8 cellular contexts compared by ENCODE assay signal in genomic region chr1:205775717-205776056, GRCh38. TPM values are rescaled to one million over a fixed set of nuclear protein-coding genes. Genes with fewer than 3 reads are reported as not detected.
DNase-seq lines count a peak whose midpoint lies in the region; ATAC-seq and TF ChIP-seq lines count a peak whose summit lies in the region.

No MANE protein-coding gene starts in this region.

- H3K27me3 Mint-ChIP-seq in H9 (ENCODE audit: low read depth): peaks cover 63% of the 10 kb centered on the region

- ATAC-seq in sciatic nerve: peak; percentile 86

- no peak overlapping the region for H4K8ac ChIP-seq in H9 (replicated peaks; ENCODE audit: insufficient read length, low read depth, low read length)

- no peaks in the 10 kb centered on the region for H4K20me1 ChIP-seq in H9 (ENCODE audit: control insufficient read depth, insufficient read depth, insufficient read length)

- peak overlapping the region; percentile 70 for H3K4me3 ChIP-seq in WERI-Rb-1 (ENCODE audit: low read depth, low read length)

- H3K4me1 ChIP-seq in H9 (ENCODE audit: insufficient read depth, low read length): no peaks in the 10 kb centered on the region

- H2BK20ac ChIP-seq in H9 (ENCODE audit: low read depth, low read length, poor library complexity, severe bottlenecking): no peak overlapping the region

- no peak overlapping the region for H2BK15ac ChIP-seq in H9 (ENCODE audit: low read depth, low read length)

- in situ Hi-C loops in GM13977 (cut with MboI; ENCODE audit: low pct_unique_long_range_greater_than_20kb, low sequenced_read_pairs, unreplicated experiment): loop anchor here (25.0 kb wide), 1 partner anchor 337 kb away; the partner anchor contains the start of gene AVPR1B

- no peak overlapping the region for H2BK12ac ChIP-seq in H9 (ENCODE audit: insufficient read length, low read depth, low read length)

- H3K27me3 ChIP-seq in H9 (ENCODE audit: insufficient read depth, low read length): peaks cover 3% of the 10 kb centered on the region; the same call in 1 of the 2 replicates
- H3K27me3 ChIP-seq in WERI-Rb-1 (ENCODE audit: insufficient read depth, low read depth, severe bottlenecking): no peaks in the 10 kb centered on the region

- no peak overlapping the region for H3K27ac Mint-ChIP-seq in H9

- no peak overlapping the region for H4K5ac ChIP-seq in H9 (ENCODE audit: insufficient read length, low read depth, low read length)

- no peak overlapping the region for H3K4ac ChIP-seq in H9 (ENCODE audit: low read depth, low read length)

- peaks cover 11 to 15% of the 10 kb centered on the region in 2 experiments for H3K4me1 Mint-ChIP-seq in H9

- H4K91ac ChIP-seq in H9 (ENCODE audit: insufficient read length, low read depth, low read length): no peak overlapping the region

- intact Hi-C loops in sciatic nerve (cut with DNase I): no loop called here

- no peaks in the 10 kb centered on the region for H3K36me3 ChIP-seq in WERI-Rb-1

- H2AK5ac ChIP-seq in H9 (ENCODE audit: insufficient read length, low read length): no peak overlapping the region

- peaks cover 0 to 3% (median 3%) of the 10 kb centered on the region in 3 experiments; a peak in 3 of 7 replicates for H3K36me3 Mint-ChIP-seq in H9 (ENCODE audit: insufficient read depth in 1 of 3, low read depth in 3 of 3)

- no peak overlapping the region for H3T11ph ChIP-seq in H9 (ENCODE audit: low read length)

- H3K18ac ChIP-seq in H9 (ENCODE audit: insufficient read length, low read depth, low read length): no peak overlapping the region

- H3K9me3 ChIP-seq in H9 (ENCODE audit: control insufficient read depth, low read depth, low read length) (no peaks in the 10 kb centered on the region), WERI-Rb-1 (ENCODE audit: severe bottlenecking) (peaks cover 7% of the 10 kb centered on the region)

- peak overlapping the region; percentile 83 to 94; a peak in 4 of 5 replicates for H3K4me3 Mint-ChIP-seq in H9

- H3K79me2 ChIP-seq in H9 (ENCODE audit: insufficient read depth, low read length): no peaks in the 10 kb centered on the region

- H2AFZ ChIP-seq in H9 (ENCODE audit: low read length): no peak overlapping the region

- TF ChIP-seq CTCF in H9 (conservative IDR thresholded peaks at IDR 0.05) (no peak), WERI-Rb-1 (IDR thresholded peaks at IDR 0.05; ENCODE audit: low read depth, low read length) (no peak), GM13977 (IDR thresholded peaks at IDR 0.05; ENCODE audit: extremely low read depth, insufficient read depth, missing control alignments) (no peak)

- H3K4me2 ChIP-seq in H9 (ENCODE audit: insufficient read depth, insufficient read length, low read length): peak overlapping the region; percentile 83

- H3K27ac ChIP-seq in H9 (ENCODE audit: insufficient read length, low read depth, low read length) (no peak overlapping the region), WERI-Rb-1 (no peak overlapping the region)

- H3K79me1 ChIP-seq in H9 (ENCODE audit: insufficient read depth, low read depth, low read length, poor library complexity, severe bottlenecking): no peaks in the 10 kb centered on the region

- H3K9ac ChIP-seq in H9 (ENCODE audit: extremely low read depth, insufficient read length, low read length): no peak overlapping the region

- H3K23ac ChIP-seq in H9 (ENCODE audit: insufficient read length, low read depth, low read length): no peak overlapping the region

- no peak overlapping the region for H3K56ac ChIP-seq in H9 (ENCODE audit: insufficient read length, low read depth, low read length)

- H3K14ac ChIP-seq in H9 (ENCODE audit: insufficient read depth, low read length): no peak overlapping the region

- no peak for DNase-seq in H9
- no peak for DNase-seq in WERI-Rb-1
- DNase-seq in globus pallidus (ENCODE audit: low spot score): peak; percentile 24
- no peak for DNase-seq in sciatic nerve (ENCODE audit: low spot score)
- DNase-seq in ecto neural progenitor cell (ENCODE audit: low spot score): no peak
- DNase-seq in GM13977 (ENCODE audit: low spot score): no peak
- no peak for DNase-seq in stimulated activated CD4-positive, alpha-beta T cell treated with anti-CD3 and anti-CD28 coated beads, Interleukin-2, amount 100 ng/mL, for 24 hours
- DNase-seq in NCI-H2107 (lab: John Stamatoyannopoulos, UW): no peak

- no peak overlapping the region for H2BK120ac ChIP-seq in H9 (ENCODE audit: low read depth, low read length, poor library complexity, severe bottlenecking)

- H3K9me3 Mint-ChIP-seq in H9: peaks cover 9 to 13% of the 10 kb centered on the region in 2 experiments; a peak in 4 of 5 replicates

- H2BK5ac ChIP-seq in H9 (ENCODE audit: insufficient read length, low read length): no peak overlapping the region

- peaks cover 6% of the 10 kb centered on the region for H3K23me2 ChIP-seq in H9 (ENCODE audit: insufficient read length, low read depth, low read length, poor library complexity, severe bottlenecking)

RNA-seq across cellular contexts. Expression of gene RAB29, which starts 0.4 kb away (rescaled TPM):
- total RNA-seq in H9 (2021): 4.2 and 4.4 TPM in 2 replicates
- 17.6 TPM for total RNA-seq in sciatic nerve

RNA-seq across cellular contexts. Expression of gene NUCKS1, which starts 25.7 kb away (rescaled TPM):
- total RNA-seq in H9 (2021): 414 and 427 TPM in 2 replicates
- 193 TPM for total RNA-seq in sciatic nerve

RNA-seq across cellular contexts. Expression of gene SLC41A1, which starts 37.3 kb away (rescaled TPM):
- total RNA-seq in H9 (2021) (18.2 and 19.7 TPM in 2 replicates), sciatic nerve (44.0 TPM)
